In the genomic region with DNA sequence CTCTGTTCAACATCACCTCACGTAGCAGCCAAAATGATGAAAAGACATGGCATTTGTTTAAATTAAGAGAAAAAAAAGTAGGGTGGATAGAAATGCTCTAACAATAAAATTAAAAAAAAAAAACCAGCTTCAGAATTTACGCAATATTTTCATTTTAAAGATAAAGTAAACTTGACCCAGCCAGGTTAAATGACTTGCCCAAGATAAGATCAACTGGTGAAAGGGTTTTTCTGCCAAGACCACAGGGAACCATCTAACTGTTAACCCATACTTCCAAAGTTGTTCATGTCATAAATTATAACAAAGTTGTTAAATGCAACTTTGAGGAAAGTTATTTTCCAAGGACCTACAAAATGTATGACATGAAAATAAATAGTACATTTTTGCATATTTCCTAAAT, we compare ENCODE assay signal across 32 cellular contexts.
"Had no signal": no experiment of that assay in that cellular context is flagged by ENCODE, and none has a peak within 500 bp of the region (broad histone marks: within the 10 kb centered on the region; RNA-seq: fewer than 3 reads in every experiment).

No MANE protein-coding gene starts in this region.

- H3K27ac Mint-ChIP-seq: activated B cell treated with CpG ODN at 0.5 μM for 24 hours; activated CD8-positive, alpha-beta T cell treated with anti-CD3 and anti-CD28 coated beads for 36 hours; activated naive CD8-positive, alpha-beta T cell; activated T-helper 17 cell treated with anti-CD3 and anti-CD28 coated beads, Interleukin-2, amount 50 U/mL, for 72 hours; dendritic cell treated with granulocyte-macrophage colony-stimulating factor and Interleukin-4, amounts not matched to agents 40 ng/mL and 50 ng/mL, for 4 days; T-helper 17 cell; T-helper 2 cell treated with Interferon-gamma antibody and Interleukin-4, amounts not matched to agents 5 μg/mL and 100 μg/mL, for 36 hours had no signal

- FAIRE-seq: astrocyte, bronchial epithelial cell had no signal

- ATAC-seq: activated CD4-positive, CD25-positive, alpha-beta regulatory T cell treated with anti-CD3 and anti-CD28 coated beads, Interleukin-2, amount 50 U/mL, for 24 hours; activated CD8-positive, alpha-beta T cell treated with anti-CD3 and anti-CD28 coated beads for 36 hours; activated T-cell treated with anti-CD3 and anti-CD28 coated beads, Interleukin-2, amount 50 U/mL, for 4 hours; activated T-helper 17 cell treated with anti-CD3 and anti-CD28 coated beads, Interleukin-2, amount 50 U/mL, for 72 hours; gastroesophageal sphincter; T-helper 17 cell had no signal

- H3K4me3 ChIP-seq: coronary artery, dorsolateral prefrontal cortex, esophagus muscularis mucosa, gastroesophageal sphincter had no signal

- H3K9me3 ChIP-seq: esophagus muscularis mucosa, gastroesophageal sphincter had no signal

- H3K27me3 ChIP-seq: brain microvascular endothelial cell, esophagus muscularis mucosa, gastroesophageal sphincter had no signal

- DNase-seq: activated B cell treated with CpG ODN at 0.5 μM for 24 hours; activated CD4-positive, alpha-beta T cell treated with anti-CD3 and anti-CD28 coated beads for 48 hours; activated CD4-positive, alpha-beta T cell treated with anti-CD3 and anti-CD28 coated beads, Interleukin-2, amount 50 U/mL, for 1 hour; activated CD4-positive, alpha-beta T cell treated with anti-CD3 and anti-CD28 coated beads, Interleukin-2, amount 50 U/mL, for 48 hours; activated CD8-positive, alpha-beta memory T cell treated with anti-CD3 and anti-CD28 coated beads for 24 hours; activated CD8-positive, alpha-beta T cell treated with anti-CD3 and anti-CD28 coated beads for 36 hours; activated effector memory CD4-positive, alpha-beta T cell treated with Interleukin-2 at 50 U/mL for 16 hours; activated gamma-delta T cell treated with Interleukin-2 at 50 U/mL for 16 hours; activated naive CD4-positive, alpha-beta T cell treated with anti-CD3 and anti-CD28 coated beads, Interleukin-2, amount 50 U/mL, for 16 hours; activated naive CD4-positive, alpha-beta T cell treated with Interleukin-2 at 50 U/mL for 16 hours; activated T-cell treated with anti-CD3 and anti-CD28 coated beads, Interleukin-2, amount 50 U/mL, for 4 hours; amniotic stem cell; anterior cingulate cortex; dorsolateral prefrontal cortex; effector memory CD4-positive, alpha-beta T cell; erythroblast; foreskin melanocyte; T-helper 17 cell; T1000; WERI-Rb-1 had no signal

- H3K9me3 Mint-ChIP-seq: activated B cell treated with CpG ODN at 0.5 μM for 24 hours; dendritic cell treated with granulocyte-macrophage colony-stimulating factor and Interleukin-4, amounts not matched to agents 40 ng/mL and 50 ng/mL, for 4 days had no signal

- H3K4me3 Mint-ChIP-seq: activated B cell treated with CpG ODN at 0.5 μM for 24 hours; activated CD8-positive, alpha-beta T cell treated with anti-CD3 and anti-CD28 coated beads for 36 hours; activated naive CD8-positive, alpha-beta T cell; activated T-cell treated with anti-CD3 and anti-CD28 coated beads, Interleukin-2, amount 50 U/mL, for 4 hours; activated T-helper 17 cell treated with anti-CD3 and anti-CD28 coated beads, Interleukin-2, amount 50 U/mL, for 72 hours; central memory CD8-positive, alpha-beta T cell; dendritic cell treated with granulocyte-macrophage colony-stimulating factor and Interleukin-4, amounts not matched to agents 40 ng/mL and 50 ng/mL, for 4 days; T-helper 17 cell; T-helper 2 cell treated with Interferon-gamma antibody and Interleukin-4, amounts not matched to agents 5 μg/mL and 100 μg/mL, for 36 hours had no signal

- H3K27me3 Mint-ChIP-seq: activated B cell treated with CpG ODN at 0.5 μM for 24 hours; activated CD8-positive, alpha-beta T cell treated with anti-CD3 and anti-CD28 coated beads for 36 hours; activated naive CD8-positive, alpha-beta T cell; activated T-helper 17 cell treated with anti-CD3 and anti-CD28 coated beads, Interleukin-2, amount 50 U/mL, for 72 hours; central memory CD8-positive, alpha-beta T cell; dendritic cell treated with granulocyte-macrophage colony-stimulating factor and Interleukin-4, amounts not matched to agents 40 ng/mL and 50 ng/mL, for 4 days; T-helper 17 cell had no signal

- H3K4me1 ChIP-seq: esophagus muscularis mucosa, gastroesophageal sphincter had no signal

- H3K36me3 ChIP-seq: brain microvascular endothelial cell, esophagus muscularis mucosa, gastroesophageal sphincter, WERI-Rb-1 had no signal

- H3K4me1 Mint-ChIP-seq: activated T-helper 17 cell treated with anti-CD3 and anti-CD28 coated beads, Interleukin-2, amount 50 U/mL, for 72 hours; central memory CD8-positive, alpha-beta T cell; T-helper 17 cell had no signal

- H3K36me3 Mint-ChIP-seq: activated naive CD8-positive, alpha-beta T cell had no signal

- H3K27ac ChIP-seq: brain microvascular endothelial cell, coronary artery, dorsolateral prefrontal cortex, esophagus muscularis mucosa, gastroesophageal sphincter, WERI-Rb-1 had no signal
